Comparison of ENCODE assay signal across 29 cellular contexts in genomic region chr6:24149836-24150235, GRCh38. TPM values are rescaled to one million over a fixed set of nuclear protein-coding genes. Genes with fewer than 3 reads are reported as not detected.
"Had no signal": no experiment of that assay in that cellular context is flagged by ENCODE, and none has a peak within 500 bp of the region (broad histone marks: within the 10 kb centered on the region; RNA-seq: fewer than 3 reads in every experiment).

No MANE protein-coding gene starts in this region.

- H3K4me3 ChIP-seq: ascending aorta, cardiac muscle cell, MG63, SK-N-MC had no signal

- H3K4me1 ChIP-seq: ascending aorta had no signal

- H3K9me3 ChIP-seq: ascending aorta, MG63 had no signal

- H3K27ac ChIP-seq: ascending aorta, cardiac muscle cell, SK-N-MC had no signal

- H3K27me3 ChIP-seq: ascending aorta, cardiac muscle cell, MG63 had no signal

- H3K36me3 ChIP-seq: ascending aorta, cardiac muscle cell, MG63 had no signal

- DNase-seq: activated B cell treated with CpG ODN at 0.5 μM for 24 hours; activated CD4-positive, alpha-beta T cell treated with anti-CD3 and anti-CD28 coated beads for 1 hour; activated CD4-positive, alpha-beta T cell treated with anti-CD3 and anti-CD28 coated beads, Interleukin-2, amount 10 ng/mL, durations not matched to agents 24 days and 14 days; activated CD4-positive, alpha-beta T cell treated with anti-CD3 and anti-CD28 coated beads, Interleukin-2, amount 50 U/mL, for 48 hours; activated CD8-positive, alpha-beta memory T cell treated with anti-CD3 and anti-CD28 coated beads, Interleukin-2, amount 10 ng/mL, durations not matched to agents 7 days and 5 days; activated effector memory CD4-positive, alpha-beta T cell treated with anti-CD3 and anti-CD28 coated beads, Interleukin-2, amount 50 U/mL, for 16 hours; activated naive CD4-positive, alpha-beta T cell treated with Interleukin-2 at 50 U/mL for 16 hours; activated naive CD8-positive, alpha-beta T cell treated with anti-CD3 and anti-CD28 coated beads, Interleukin-2, amount 50 U/mL, for 24 hours; activated T-cell treated with anti-CD3 and anti-CD28 coated beads, Interleukin-2, amount 50 U/mL, for 24 hours; amniotic stem cell; MG63; MV-4-11; NCI-H1436 treated with DMSO at 0.1 percent for 48 hours; NCI-H1930; NCI-H2107; NCI-H446 treated with DMSO at 0.1 percent for 48 hours; NCI-H524 treated with DMSO at 0.1 percent for 48 hours; NK-92 treated with Interleukin-12 subunit alpha and Interleukin-12 subunit beta, amount 100 ng/mL, for 24 hours; OCI-M1; RPMI8226; T-cell; T-helper 2 cell; T1000 had no signal

RNA-seq across cellular contexts. Expression of gene NRSN1, which starts 23.8 kb away (rescaled TPM):
- total RNA-seq: activated B cell treated with CpG ODN at 0.5 μM for 24 hours; activated CD4-positive, alpha-beta T cell treated with anti-CD3 and anti-CD28 coated beads, Interleukin-2, amount 10 ng/mL, durations not matched to agents 24 days and 14 days; activated CD8-positive, alpha-beta memory T cell treated with anti-CD3 and anti-CD28 coated beads, Interleukin-2, amount 10 ng/mL, durations not matched to agents 7 days and 5 days; activated naive CD4-positive, alpha-beta T cell treated with anti-CD3 and anti-CD28 coated beads, Interleukin-2, amount 50 U/mL, for 72 hours; activated T-helper 1 cell treated with anti-CD3 and anti-CD28 coated beads, Interleukin-12 subunit alpha, Interleukin-12 subunit beta, Interleukin-2, Interleukin-4 antibody, amounts not matched to agents 30 ng/mL and 10 ng/mL and 1 ng/mL, durations not matched to agents 14 hours and 24 hours and 36 hours; ascending aorta; cardiac muscle cell; Right ventricle myocardium inferior; T-cell had no signal
- polyA plus RNA-seq: cardiac muscle cell had no signal
